Comparison of ENCODE assay signal across 10 cellular contexts in genomic region chr3:42195879-42196330, GRCh38.
DNase-seq lines count a peak whose midpoint lies in the region; ATAC-seq and TF ChIP-seq lines count a peak whose summit lies in the region.
"Had no signal": no experiment of that assay in that cellular context is flagged by ENCODE, and none has a peak within 500 bp of the region (broad histone marks: within the 10 kb centered on the region; RNA-seq: fewer than 3 reads in every experiment).

No MANE protein-coding gene starts in this region.

- H3K27ac Mint-ChIP-seq in endodermal cell = peak overlapping the region; percentile 58

- ATAC-seq in GM18508 (IDR thresholded peaks at IDR 0.05; ENCODE audit: insufficient read depth, unreplicated experiment) (peak; percentile 73), HG03159 (IDR thresholded peaks at IDR 0.05; ENCODE audit: unreplicated experiment) (peak; percentile 70), SK-N-SH treated with all-trans-retinoic acid at 6 μM for 48 hours (no peak)

- DNase-seq in GM20000 (ENCODE audit: low spot score) (peak; percentile 77), endodermal cell (no peak), NCI-H226 (no peak), DMS53 treated with DMSO at 0.1 percent for 48 hours (lab: John Stamatoyannopoulos, UW; ENCODE audit: unreplicated experiment) (no peak), neuronal stem cell (ENCODE audit: low spot score) (no peak)
- DNase-seq: activated gamma-delta T cell, sigmoid colon had no signal

- H3K4me1 Mint-ChIP-seq in endodermal cell = peaks cover 7% of the 10 kb centered on the region

- H2BK5ac ChIP-seq in neuronal stem cell (ENCODE audit: low read length) = no peak overlapping the region

- no peak for TF ChIP-seq CTCF in GM20000 (IDR thresholded peaks at IDR 0.05; ENCODE audit: extremely low read depth, missing control alignments)
- TF ChIP-seq CTCF in endodermal cell (conservative IDR thresholded peaks at IDR 0.05) = no peak

- H3K36me3 ChIP-seq in endodermal cell (ENCODE audit: control insufficient read depth, insufficient read depth, low read length) (peaks cover 70% of the 10 kb centered on the region), neuronal stem cell (replicated peaks in 1 of 2; ENCODE audit: control insufficient read depth in 2 of 2, insufficient read depth in 2 of 2, low read length in 2 of 2) (peaks cover 37 to 85% of the 10 kb centered on the region in 2 donors)

- no peak overlapping the region for H3K4me3 Mint-ChIP-seq in endodermal cell

- H4K8ac ChIP-seq in neuronal stem cell (ENCODE audit: low read depth, low read length) = no peak overlapping the region

- H2AFZ ChIP-seq in neuronal stem cell (ENCODE audit: low read length) = no peak overlapping the region

- H3K27me3 Mint-ChIP-seq in endodermal cell (ENCODE audit: insufficient read depth) = no peaks in the 10 kb centered on the region

- no peak overlapping the region for H2BK15ac ChIP-seq in neuronal stem cell (ENCODE audit: low read length)

- H3K9ac ChIP-seq in endodermal cell (ENCODE audit: extremely low read depth, low read length, poor library complexity, severe bottlenecking) (no peak overlapping the region), neuronal stem cell (ENCODE audit: low read depth, low read length, poor library complexity) (no peak overlapping the region)

- no peak overlapping the region for H2AK5ac ChIP-seq in neuronal stem cell (ENCODE audit: low read depth, low read length)

- H3K27ac ChIP-seq in endodermal cell (ENCODE audit: low read depth, low read length) (peak overlapping the region; percentile 16), neuronal stem cell (replicated peaks; ENCODE audit: low read length) (no peak overlapping the region)

- no peak overlapping the region for H2BK120ac ChIP-seq in neuronal stem cell (ENCODE audit: low read depth, low read length)

- H3K18ac ChIP-seq in neuronal stem cell (ENCODE audit: low read length) = no peak overlapping the region

- H3K23ac ChIP-seq in neuronal stem cell (ENCODE audit: low read depth, low read length, poor library complexity) = no peak overlapping the region

- H3K36me3 Mint-ChIP-seq in endodermal cell (ENCODE audit: low read depth) = peaks cover 50% of the 10 kb centered on the region

- H3K4ac ChIP-seq in neuronal stem cell (ENCODE audit: low read length) = no peak overlapping the region

- H3K4me3 ChIP-seq in endodermal cell (ENCODE audit: low read length) = no peak overlapping the region
- no peak overlapping the region for H3K4me3 ChIP-seq in neuronal stem cell (ENCODE audit: low read length in 2 of 2)
- H3K4me3 ChIP-seq: sigmoid colon had no signal

- H3K4me1 ChIP-seq in endodermal cell (ENCODE audit: control insufficient read depth, insufficient read depth, low read length) (no peaks in the 10 kb centered on the region), neuronal stem cell (ENCODE audit: control insufficient read depth in 2 of 2, insufficient read depth in 1 of 2, low read depth in 1 of 2, low read length in 2 of 2) (peaks cover 6 to 14% of the 10 kb centered on the region in 2 donors)

- H3K9me3 ChIP-seq in endodermal cell (ENCODE audit: control insufficient read depth, low read length) (no peaks in the 10 kb centered on the region), neuronal stem cell (replicated peaks in 1 of 2; ENCODE audit: control insufficient read depth in 2 of 2, insufficient read depth in 1 of 2, low read depth in 1 of 2, low read length in 2 of 2) (no peaks in the 10 kb centered on the region)
- H3K9me3 ChIP-seq: sigmoid colon had no signal

- H4K91ac ChIP-seq in neuronal stem cell (ENCODE audit: low read depth, low read length, poor library complexity) = no peak overlapping the region

- no peak overlapping the region for H2BK12ac ChIP-seq in neuronal stem cell (ENCODE audit: low read length)

- no peaks in the 10 kb centered on the region for H3K9me3 Mint-ChIP-seq in endodermal cell

- H3K79me1 ChIP-seq in neuronal stem cell (ENCODE audit: low read depth, low read length) = peaks cover 4% of the 10 kb centered on the region

- no peak overlapping the region for H3K4me2 ChIP-seq in neuronal stem cell (ENCODE audit: insufficient read depth, low read length, poor library complexity, severe bottlenecking)

- no peak overlapping the region for H3K14ac ChIP-seq in neuronal stem cell (ENCODE audit: low read length)

- H3K27me3 ChIP-seq in endodermal cell (ENCODE audit: control insufficient read depth, insufficient read depth, low read length, poor library complexity, severe bottlenecking) (no peaks in the 10 kb centered on the region), neuronal stem cell (ENCODE audit: control insufficient read depth in 3 of 3, insufficient read depth in 3 of 3, low read depth in 1 of 3, low read length in 3 of 3) (no peaks in the 10 kb centered on the region)
- H3K27me3 ChIP-seq: sigmoid colon had no signal

- WGBS in endodermal cell (ENCODE audit: insufficient coverage in 1 of 2, insufficient read length in 1 of 2), 2 experiments = 89 to 93% methylated on average over 4 to 5 of the region's 5 CpGs
- WGBS in neuronal stem cell (ENCODE audit: extremely low coverage in 2 of 2, insufficient read length in 2 of 2, insufficient replicate concordance in 1 of 2), 2 donors = no CpG with 5 or more reads among the region's 5 CpGs

TF ChIP-seq in SK-N-SH treated with all-trans-retinoic acid at 6 μM for 48 hours, 23 proteins besides CTCF, POLR2A, EP300 and RAD21:
- no peak for TF ChIP-seq CSRNP3 (CRISPR knock-in tag; IDR thresholded peaks at IDR 0.05)
- no peak for TF ChIP-seq CREB5 (CRISPR knock-in tag; IDR thresholded peaks at IDR 0.05; ENCODE audit: low read depth)
- TF ChIP-seq ZNF565 (CRISPR knock-in tag; conservative IDR thresholded peaks at IDR 0.05; ENCODE audit: low read depth) = no peak
- TF ChIP-seq POU6F1 (CRISPR knock-in tag; IDR thresholded peaks at IDR 0.05; ENCODE audit: borderline replicate concordance, low read depth) = no peak
- TF ChIP-seq ZC3H10 (CRISPR knock-in tag; IDR thresholded peaks at IDR 0.05) = no peak
- TF ChIP-seq PPARA (CRISPR knock-in tag; IDR thresholded peaks at IDR 0.05; ENCODE audit: borderline replicate concordance) = no peak
- TF ChIP-seq TOX (CRISPR knock-in tag; IDR thresholded peaks at IDR 0.05; ENCODE audit: borderline replicate concordance) = no peak
- no peak for TF ChIP-seq RARB (CRISPR knock-in tag; IDR thresholded peaks at IDR 0.05)
- TF ChIP-seq ZFP30 (CRISPR knock-in tag; IDR thresholded peaks at IDR 0.05) = no peak
